Comparison of ENCODE assay signal across 33 cellular contexts in genomic region chr5:496028-496427, GRCh38.
"Had no signal": no experiment of that assay in that cellular context is flagged by ENCODE, and none has a peak within 500 bp of the region (broad histone marks: within the 10 kb centered on the region; RNA-seq: fewer than 3 reads in every experiment).

No MANE protein-coding gene starts in this region.

- H3K4me1 ChIP-seq: adrenal gland, body of pancreas, heart right ventricle, pancreas, prostate gland, vagina had no signal

- H3K4me1 Mint-ChIP-seq: activated naive CD8-positive, alpha-beta T cell treated with anti-CD3 and anti-CD28 coated beads for 36 hours; stimulated activated effector memory CD8-positive, alpha-beta T cell treated with anti-CD3 and anti-CD28 coated beads, Interleukin-12 subunit alpha, Interleukin-12 subunit beta, amount 100 ng/mL, for 72 hours had no signal

- ATAC-seq: activated CD4-positive, CD25-positive, alpha-beta regulatory T cell treated with anti-CD3 and anti-CD28 coated beads, Interleukin-2, amount 50 U/mL, for 24 hours; body of pancreas; heart right ventricle; natural killer cell treated with Interleukin-12 subunit alpha and Interleukin-12 subunit beta and Interleukin-15 and Interleukin-18, amount 100 ng/mL, for 72 hours; pancreas; sciatic nerve; stimulated activated effector memory CD8-positive, alpha-beta T cell treated with anti-CD3 and anti-CD28 coated beads, Interleukin-12 subunit alpha, Interleukin-12 subunit beta, amount 100 ng/mL, for 72 hours had no signal

- H3K9me3 Mint-ChIP-seq: activated naive CD4-positive, alpha-beta T cell treated with anti-CD3 and anti-CD28 coated beads for 36 hours; activated naive CD8-positive, alpha-beta T cell treated with anti-CD3 and anti-CD28 coated beads for 36 hours; activated T-helper 1 cell treated with anti-CD3 and anti-CD28 coated beads, Interleukin-12 subunit alpha, Interleukin-12 subunit beta, Interleukin-2, Interleukin-4 antibody, amounts not matched to agents 30 ng/mL and 10 ng/mL and 1 ng/mL, durations not matched to agents 14 hours and 24 hours and 36 hours; natural killer cell treated with Interleukin-12 subunit alpha and Interleukin-12 subunit beta and Interleukin-15 and Interleukin-18, amount 100 ng/mL, for 72 hours; stimulated activated effector memory CD8-positive, alpha-beta T cell treated with anti-CD3 and anti-CD28 coated beads, Interleukin-12 subunit alpha, Interleukin-12 subunit beta, amount 100 ng/mL, for 72 hours; stimulated activated naive CD8-positive, alpha-beta T cell treated with anti-CD3 and anti-CD28 coated beads, Interleukin-15, Interleukin-2, amounts not matched to agents 100 ng/mL and 50 ng/mL, for 24 hours had no signal

- H3K27me3 ChIP-seq: vagina had no signal

- H3K4me3 ChIP-seq: adrenal gland, body of pancreas, esophagus squamous epithelium, heart right ventricle, pancreas, prostate gland, skin epidermis, thoracic aorta, vagina had no signal

- H3K27ac Mint-ChIP-seq: activated naive CD4-positive, alpha-beta T cell treated with anti-CD3 and anti-CD28 coated beads for 36 hours; activated naive CD8-positive, alpha-beta T cell treated with anti-CD3 and anti-CD28 coated beads for 36 hours; activated T-helper 1 cell treated with anti-CD3 and anti-CD28 coated beads, Interleukin-12 subunit alpha, Interleukin-12 subunit beta, Interleukin-2, Interleukin-4 antibody, amounts not matched to agents 30 ng/mL and 10 ng/mL and 1 ng/mL, durations not matched to agents 14 hours and 24 hours and 36 hours; natural killer cell treated with Interleukin-12 subunit alpha and Interleukin-12 subunit beta and Interleukin-15 and Interleukin-18, amount 100 ng/mL, for 72 hours; stimulated activated effector memory CD8-positive, alpha-beta T cell treated with anti-CD3 and anti-CD28 coated beads, Interleukin-12 subunit alpha, Interleukin-12 subunit beta, amount 100 ng/mL, for 72 hours; stimulated activated naive CD8-positive, alpha-beta T cell treated with anti-CD3 and anti-CD28 coated beads, Interleukin-15, Interleukin-2, amounts not matched to agents 100 ng/mL and 50 ng/mL, for 24 hours had no signal

- DNase-seq: activated CD4-positive, alpha-beta T cell treated with anti-CD3 and anti-CD28 coated beads for 48 hours; activated CD4-positive, alpha-beta T cell treated with anti-CD3 and anti-CD28 coated beads, Interleukin-2, amount 50 U/mL, for 48 hours; activated CD8-positive, alpha-beta memory T cell treated with anti-CD3 and anti-CD28 coated beads for 24 hours; activated effector memory CD4-positive, alpha-beta T cell treated with anti-CD3 and anti-CD28 coated beads, Interleukin-2, amount 50 U/mL, for 16 hours; activated naive CD4-positive, alpha-beta T cell treated with anti-CD3 and anti-CD28 coated beads for 36 hours; activated naive CD8-positive, alpha-beta T cell treated with anti-CD3 and anti-CD28 coated beads for 36 hours; adrenal gland; aorta; body of pancreas; dermis blood vessel endothelial cell; effector CD4-positive, alpha-beta T cell; esophagus squamous epithelium; foreskin melanocyte; heart right ventricle; islet precursor cell; midbrain; pancreas; retina; stimulated activated CD4-positive, alpha-beta T cell treated with anti-CD3 and anti-CD28 coated beads, Interleukin-12 subunit alpha, Interleukin-12 subunit beta, amount 100 ng/mL, for 4 hours; stimulated activated CD4-positive, alpha-beta T cell treated with anti-CD3 and anti-CD28 coated beads, Interleukin-4, amount 100 ng/mL, for 24 hours; trophoblast cell had no signal

- H3K27ac ChIP-seq: adrenal gland, body of pancreas, epithelial cell of prostate, esophagus squamous epithelium, heart right ventricle, pancreas, prostate gland, skin epidermis, thoracic aorta, vagina, VCaP had no signal

- H3K36me3 Mint-ChIP-seq: activated naive CD8-positive, alpha-beta T cell treated with anti-CD3 and anti-CD28 coated beads for 36 hours; natural killer cell treated with Interleukin-12 subunit alpha and Interleukin-12 subunit beta and Interleukin-15 and Interleukin-18, amount 100 ng/mL, for 72 hours; stimulated activated effector memory CD8-positive, alpha-beta T cell treated with anti-CD3 and anti-CD28 coated beads, Interleukin-12 subunit alpha, Interleukin-12 subunit beta, amount 100 ng/mL, for 72 hours had no signal

- H3K36me3 ChIP-seq: adrenal gland, esophagus squamous epithelium, heart right ventricle, pancreas, prostate gland, thoracic aorta, vagina had no signal

- H3K4me3 Mint-ChIP-seq: activated naive CD4-positive, alpha-beta T cell treated with anti-CD3 and anti-CD28 coated beads for 36 hours; activated naive CD8-positive, alpha-beta T cell treated with anti-CD3 and anti-CD28 coated beads for 36 hours; activated T-helper 1 cell treated with anti-CD3 and anti-CD28 coated beads, Interleukin-12 subunit alpha, Interleukin-12 subunit beta, Interleukin-2, Interleukin-4 antibody, amounts not matched to agents 30 ng/mL and 10 ng/mL and 1 ng/mL, durations not matched to agents 14 hours and 24 hours and 36 hours; natural killer cell treated with Interleukin-12 subunit alpha and Interleukin-12 subunit beta and Interleukin-15 and Interleukin-18, amount 100 ng/mL, for 72 hours; stimulated activated effector memory CD8-positive, alpha-beta T cell treated with anti-CD3 and anti-CD28 coated beads, Interleukin-12 subunit alpha, Interleukin-12 subunit beta, amount 100 ng/mL, for 72 hours; stimulated activated naive CD8-positive, alpha-beta T cell treated with anti-CD3 and anti-CD28 coated beads, Interleukin-15, Interleukin-2, amounts not matched to agents 100 ng/mL and 50 ng/mL, for 24 hours had no signal

- H3K9me3 ChIP-seq: adrenal gland, body of pancreas, esophagus squamous epithelium, heart right ventricle, pancreas, prostate gland, thoracic aorta, vagina had no signal
